In the genomic region with DNA sequence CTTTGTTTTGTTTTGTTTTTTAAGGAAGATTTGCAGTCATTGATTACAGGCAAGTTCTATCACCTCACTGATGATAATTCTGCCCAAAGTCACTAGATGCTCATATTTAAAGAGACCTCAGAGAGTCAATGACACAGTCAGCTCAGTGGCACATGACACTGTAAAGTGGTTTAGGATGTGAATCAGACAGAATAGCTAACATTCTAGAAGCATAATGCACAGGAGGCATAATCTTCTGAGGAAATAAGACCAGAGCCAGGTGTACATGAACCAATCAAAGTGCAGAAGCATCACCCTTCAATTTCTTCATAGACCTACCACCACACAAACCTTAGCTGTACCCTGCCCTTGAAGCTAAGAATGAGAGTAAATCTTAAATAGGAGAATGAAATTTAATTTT, we compare ENCODE assay signal across 27 cellular contexts.
"Had no signal": no experiment of that assay in that cellular context is flagged by ENCODE, and none has a peak within 500 bp of the region (broad histone marks: within the 10 kb centered on the region; RNA-seq: fewer than 3 reads in every experiment).

No MANE protein-coding gene starts in this region.

- H3K27ac ChIP-seq: ascending aorta, epithelial cell of prostate, esophagus squamous epithelium had no signal

- H3K36me3 ChIP-seq: ascending aorta, esophagus squamous epithelium had no signal

- ATAC-seq: activated naive CD4-positive, alpha-beta T cell treated with anti-CD3 and anti-CD28 coated beads, Interleukin-2, amount 50 U/mL, for 72 hours; activated T-cell treated with anti-CD3 and anti-CD28 coated beads, Interleukin-2, amount 50 U/mL, for 72 hours; effector memory CD8-positive, alpha-beta T cell; T-helper 17 cell had no signal

- DNase-seq: activated CD4-positive, alpha-beta memory T cell treated with anti-CD3 and anti-CD28 coated beads, Interleukin-2, amount 10 ng/mL, durations not matched to agents 7 days and 5 days; activated CD4-positive, alpha-beta T cell treated with anti-CD3 and anti-CD28 coated beads for 1 hour; activated CD4-positive, alpha-beta T cell treated with anti-CD3 and anti-CD28 coated beads for 4 hours; activated CD4-positive, alpha-beta T cell treated with anti-CD3 and anti-CD28 coated beads, Interleukin-2, amount 10 ng/mL, durations not matched to agents 7 days and 5 days; activated CD4-positive, alpha-beta T cell treated with anti-CD3 and anti-CD28 coated beads, Interleukin-2, amount 50 U/mL, for 4 hours; activated CD4-positive, CD25-positive, alpha-beta regulatory T cell; activated CD8-positive, alpha-beta memory T cell treated with anti-CD3 and anti-CD28 coated beads, Interleukin-2, amount 50 U/mL, for 48 hours; activated gamma-delta T cell; activated naive CD4-positive, alpha-beta T cell; activated naive CD4-positive, alpha-beta T cell treated with anti-CD3 and anti-CD28 coated beads, Interleukin-2, amount 10 ng/mL, durations not matched to agents 7 days and 5 days; activated naive CD8-positive, alpha-beta T cell treated with anti-CD3 and anti-CD28 coated beads, Interleukin-2, amount 10 ng/mL, durations not matched to agents 7 days and 5 days; activated T-cell treated with anti-CD3 and anti-CD28 coated beads for 4 hours; activated T-cell treated with anti-CD3 and anti-CD28 coated beads, Interleukin-2, amount 50 U/mL, for 24 hours; activated T-cell treated with anti-CD3 and anti-CD28 coated beads, Interleukin-2, amount 50 U/mL, for 72 hours; caudate nucleus; cortex of kidney; dermis blood vessel endothelial cell; effector CD4-positive, alpha-beta T cell; effector memory CD8-positive, alpha-beta T cell; esophagus squamous epithelium; head of caudate nucleus; hippocampal formation; T-helper 17 cell; T1000 had no signal

- H3K27me3 ChIP-seq: ascending aorta, esophagus squamous epithelium had no signal

- H3K4me3 ChIP-seq: ascending aorta, esophagus squamous epithelium had no signal

- H3K4me1 ChIP-seq: ascending aorta, esophagus squamous epithelium had no signal

- H3K9me3 ChIP-seq: ascending aorta, esophagus squamous epithelium had no signal
